In genomic region chr7:84949501-84949900, GRCh38 we compare ENCODE assay signal across 24 cellular contexts.
"Had no signal": no experiment of that assay in that cellular context is flagged by ENCODE, and none has a peak within 500 bp of the region (broad histone marks: within the 10 kb centered on the region; RNA-seq: fewer than 3 reads in every experiment).

No MANE protein-coding gene starts in this region.

- H3K27me3 Mint-ChIP-seq: activated CD4-positive, alpha-beta memory T cell treated with anti-CD3 and anti-CD28 coated beads for 36 hours; activated CD4-positive, alpha-beta T cell treated with anti-CD3 and anti-CD28 coated beads, Interleukin-2, amount 10 ng/mL, durations not matched to agents 7 days and 5 days; activated naive CD8-positive, alpha-beta T cell treated with anti-CD3 and anti-CD28 coated beads, Interleukin-2, amount 50 U/mL, for 24 hours had no signal

- H3K4me3 ChIP-seq: body of pancreas, SJCRH30 had no signal

- DNase-seq: activated CD4-positive, alpha-beta memory T cell treated with anti-CD3 and anti-CD28 coated beads for 36 hours; activated CD4-positive, alpha-beta T cell treated with anti-CD3 and anti-CD28 coated beads, Interleukin-2, amount 10 ng/mL, durations not matched to agents 7 days and 5 days; activated CD4-positive, CD25-positive, alpha-beta regulatory T cell; activated CD8-positive, alpha-beta memory T cell treated with anti-CD3 and anti-CD28 coated beads for 24 hours; activated effector memory CD4-positive, alpha-beta T cell treated with anti-CD3 and anti-CD28 coated beads, Interleukin-2, amount 50 U/mL, for 16 hours; activated naive CD4-positive, alpha-beta T cell treated with Interleukin-2 at 50 U/mL for 16 hours; activated naive CD8-positive, alpha-beta T cell treated with anti-CD3 and anti-CD28 coated beads, Interleukin-2, amount 50 U/mL, for 24 hours; activated T-cell treated with anti-CD3 and anti-CD28 coated beads, Interleukin-2, amount 50 U/mL, for 4 hours; body of pancreas; NCI-H146; NCI-H1930; NCI-H2171; NCI-H2227 treated with DMSO at 0.1 percent for 48 hours; NCI-H446 treated with DMSO at 0.1 percent for 48 hours; NCI-H524 treated with DMSO at 0.1 percent for 48 hours; NCI-H774; RPMI8226; SK-N-SH; T-helper 1 cell had no signal

- H3K4me2 ChIP-seq: SK-N-SH had no signal

- H3K9me3 ChIP-seq: body of pancreas, SJCRH30, SK-N-SH had no signal

- H3K9ac ChIP-seq: SK-N-SH had no signal

- H3K36me3 Mint-ChIP-seq: activated CD4-positive, alpha-beta memory T cell treated with anti-CD3 and anti-CD28 coated beads for 36 hours; activated naive CD4-positive, alpha-beta T cell treated with anti-CD3 and anti-CD28 coated beads, Interleukin-2, amount 50 U/mL, for 72 hours had no signal

- H3K36me3 ChIP-seq: SJCRH30 had no signal

- H3K4me3 Mint-ChIP-seq: activated CD4-positive, alpha-beta memory T cell treated with anti-CD3 and anti-CD28 coated beads for 36 hours; activated CD4-positive, alpha-beta T cell treated with anti-CD3 and anti-CD28 coated beads, Interleukin-2, amount 10 ng/mL, durations not matched to agents 7 days and 5 days; activated naive CD8-positive, alpha-beta T cell treated with anti-CD3 and anti-CD28 coated beads, Interleukin-2, amount 50 U/mL, for 24 hours; activated T-cell treated with anti-CD3 and anti-CD28 coated beads, Interleukin-2, amount 50 U/mL, for 4 hours had no signal

- H3K4me1 Mint-ChIP-seq: activated CD4-positive, alpha-beta T cell treated with anti-CD3 and anti-CD28 coated beads, Interleukin-2, amount 10 ng/mL, durations not matched to agents 7 days and 5 days; activated naive CD8-positive, alpha-beta T cell treated with anti-CD3 and anti-CD28 coated beads, Interleukin-2, amount 50 U/mL, for 24 hours had no signal

- H3K27ac Mint-ChIP-seq: activated CD4-positive, alpha-beta memory T cell treated with anti-CD3 and anti-CD28 coated beads for 36 hours; activated CD4-positive, alpha-beta T cell treated with anti-CD3 and anti-CD28 coated beads, Interleukin-2, amount 10 ng/mL, durations not matched to agents 7 days and 5 days; activated naive CD4-positive, alpha-beta T cell treated with anti-CD3 and anti-CD28 coated beads, Interleukin-2, amount 50 U/mL, for 72 hours; activated naive CD8-positive, alpha-beta T cell treated with anti-CD3 and anti-CD28 coated beads, Interleukin-2, amount 50 U/mL, for 24 hours had no signal

- ATAC-seq: activated naive CD4-positive, alpha-beta T cell treated with anti-CD3 and anti-CD28 coated beads, Interleukin-2, amount 50 U/mL, for 72 hours; activated naive CD8-positive, alpha-beta T cell treated with anti-CD3 and anti-CD28 coated beads, Interleukin-2, amount 50 U/mL, for 24 hours; activated T-cell treated with anti-CD3 and anti-CD28 coated beads, Interleukin-2, amount 50 U/mL, for 4 hours; body of pancreas; Panc1; Right ventricle myocardium inferior had no signal

- H3K27me3 ChIP-seq: body of pancreas, SJCRH30 had no signal

- H3K27ac ChIP-seq: body of pancreas, SJCRH30, VCaP had no signal

- H3K9me3 Mint-ChIP-seq: activated CD4-positive, alpha-beta memory T cell treated with anti-CD3 and anti-CD28 coated beads for 36 hours; activated CD4-positive, alpha-beta T cell treated with anti-CD3 and anti-CD28 coated beads, Interleukin-2, amount 10 ng/mL, durations not matched to agents 7 days and 5 days had no signal

- H3K4me1 ChIP-seq: body of pancreas had no signal
